8 cellular contexts compared by ENCODE assay signal in genomic region chr3:149512073-149512782, GRCh38. TPM values are rescaled to one million over a fixed set of nuclear protein-coding genes. Genes with fewer than 3 reads are reported as not detected.
DNase-seq lines count a peak whose midpoint lies in the region; ATAC-seq, FAIRE-seq and TF ChIP-seq lines count a peak whose summit lies in the region.

No MANE protein-coding gene starts in this region.

- H3F3A ChIP-seq in PC-9 (ENCODE audit: insufficient read depth, low read depth), result peaks cover 30% of the 10 kb centered on the region; the same call in 1 of the 2 replicates

- no peak overlapping the region for H3K4me3 ChIP-seq in PC-9
- H3K4me3 ChIP-seq in bronchial epithelial cell (ENCODE audit: low read depth, low read length), result no peak overlapping the region
- H3K4me3 ChIP-seq in kidney epithelial cell (ENCODE audit: low read depth, low read length), result no peak overlapping the region

- intact Hi-C loops in PC-9 (cut with micrococcal nuclease; ENCODE audit: unreplicated experiment), result loop anchor here (1.0 to 10.0 kb wide), 9 partner anchors 119 to 705 kb away; partner anchors contain the start of gene COMMD2

- H3K4me1 ChIP-seq in PC-9 (replicated peaks; ENCODE audit: insufficient read depth), result peaks cover 12% of the 10 kb centered on the region; the same call in 1 of the 2 replicates

- H3K9me3 Mint-ChIP-seq in stimulated activated naive B cell treated with anti-CD40 and anti-IgM and Interleukin-4, amounts not matched to agents 10 μg/mL and 1 μg/mL and 100 μg/mL, for 72 hours, result no peaks in the 10 kb centered on the region

- FAIRE-seq in bronchial epithelial cell (lab: Jason Lieb, UNC), result no peak

- no peak overlapping the region for H3K4me3 Mint-ChIP-seq in stimulated activated naive B cell treated with anti-CD40 and anti-IgM and Interleukin-4, amounts not matched to agents 10 μg/mL and 1 μg/mL and 100 μg/mL, for 72 hours

- H3K4me1 Mint-ChIP-seq in stimulated activated naive B cell treated with anti-CD40 and anti-IgM and Interleukin-4, amounts not matched to agents 10 μg/mL and 1 μg/mL and 100 μg/mL, for 72 hours, result peaks cover 16 to 19% of the 10 kb centered on the region in 2 donors

- ATAC-seq in GM21619 (IDR thresholded peaks at IDR 0.05; ENCODE audit: unreplicated experiment), result peak; percentile 66
- peak; percentile 72 to 76 for ATAC-seq in stimulated activated naive B cell treated with anti-CD40 and anti-IgM and Interleukin-4, amounts not matched to agents 10 μg/mL and 1 μg/mL and 100 μg/mL, for 72 hours (replicated peaks)

- H3K4me2 ChIP-seq in PC-9, result peak overlapping the region; percentile 2

- no peaks in the 10 kb centered on the region for H3K27me3 ChIP-seq in PC-9 (ENCODE audit: insufficient read depth, low read depth)
- H3K27me3 ChIP-seq in bronchial epithelial cell (ENCODE audit: control insufficient read depth, insufficient read depth, low read length), result no peaks in the 10 kb centered on the region
- no peaks in the 10 kb centered on the region for H3K27me3 ChIP-seq in kidney epithelial cell (ENCODE audit: control insufficient read depth, insufficient read depth, low read length)

- no TSS peak for BruUV-seq in PC-9 (replicated peaks; lab: Mats Ljungman, UMichigan)

- POLR2A ChIA-PET in PC-9 (lab: Charles Lee; ENCODE audit: unreplicated experiment), result no interaction called here

- TF ChIP-seq CTCF in PC-9 (conservative IDR thresholded peaks at IDR 0.05) (peak; percentile 86), bronchial epithelial cell (IDR thresholded peaks at IDR 0.05; ENCODE audit: insufficient read depth, low read length, severe bottlenecking) (peak; percentile 80), kidney epithelial cell (IDR thresholded peaks at IDR 0.05; ENCODE audit: insufficient read depth, low read length, poor library complexity, severe bottlenecking) (peak; percentile 81)

- H3K27ac Mint-ChIP-seq in stimulated activated naive B cell treated with anti-CD40 and anti-IgM and Interleukin-4, amounts not matched to agents 10 μg/mL and 1 μg/mL and 100 μg/mL, for 72 hours, result no peak overlapping the region

- H3K27ac ChIP-seq in PC-9, result no peak overlapping the region

- H3K9me3 ChIP-seq in PC-9 (ENCODE audit: insufficient read depth, low read depth), result no peaks in the 10 kb centered on the region

- H3K9me2 ChIP-seq in PC-9 (ENCODE audit: insufficient read depth), result no peaks in the 10 kb centered on the region

- no peak overlapping the region for H2AFZ ChIP-seq in PC-9

- DNase-seq in activated T-cell treated with anti-CD3 and anti-CD28 coated beads for 24 hours (ENCODE audit: low read depth), result peak; percentile 15
- DNase-seq in activated T-cell treated with anti-CD3 and anti-CD28 coated beads, Interleukin-2, amount 50 U/mL, for 1 hour, result no peak
- DNase-seq in HuH-7 (ENCODE audit: low spot score), result peak; percentile 51
- peak; percentile 53 to 73 for DNase-seq in PC-9
- DNase-seq in bronchial epithelial cell (ENCODE audit: low read depth), result peak; percentile 60
- DNase-seq in kidney epithelial cell (ENCODE audit: low read depth), result no peak
- DNase-seq in stimulated activated naive B cell treated with anti-CD40 and anti-IgM and Interleukin-4, amounts not matched to agents 10 μg/mL and 1 μg/mL and 100 μg/mL, for 72 hours, result no peak

- H4K20me1 ChIP-seq in PC-9 (ENCODE audit: insufficient read depth), result no peaks in the 10 kb centered on the region

- no peaks in the 10 kb centered on the region for H3K79me2 ChIP-seq in PC-9 (ENCODE audit: low read depth)

- H3K27me3 Mint-ChIP-seq in stimulated activated naive B cell treated with anti-CD40 and anti-IgM and Interleukin-4, amounts not matched to agents 10 μg/mL and 1 μg/mL and 100 μg/mL, for 72 hours, result peaks cover 20 to 32% of the 10 kb centered on the region in 2 donors

- CTCF ChIA-PET in PC-9 (lab: Charles Lee), result interaction anchor here (0.5 to 1.3 kb wide), 5 partner anchors 89 to 339 kb away, joined by 3 to 11 read pairs (median 4); no protein-coding TSS in a partner anchor

- no peaks in the 10 kb centered on the region for H3K36me3 ChIP-seq in PC-9 (ENCODE audit: low read depth)
- H3K36me3 ChIP-seq in bronchial epithelial cell (ENCODE audit: control insufficient read depth, insufficient read depth, low read length), result no peaks in the 10 kb centered on the region
- H3K36me3 ChIP-seq in kidney epithelial cell (ENCODE audit: control insufficient read depth, insufficient read depth, low read length), result no peaks in the 10 kb centered on the region

- H3K36me3 Mint-ChIP-seq in stimulated activated naive B cell treated with anti-CD40 and anti-IgM and Interleukin-4, amounts not matched to agents 10 μg/mL and 1 μg/mL and 100 μg/mL, for 72 hours, result no peaks in the 10 kb centered on the region

RNA-seq across cellular contexts. Expression of gene TM4SF4, which starts 37.7 kb away (rescaled TPM):
- total RNA-seq in PC-9 (2021), result not detected in 2 replicates
- not detected in 2 replicates for total RNA-seq in bronchial epithelial cell
- not detected in 2 replicates for total RNA-seq in kidney epithelial cell

Comparison
In these comparisons a context has a peak if more than half of its experiments do, and no peak if none do; other contexts are left out.
1. DNase-seq: peak in activated T-cell treated with anti-CD3 and anti-CD28 coated beads for 24 hours (single experiment), HuH-7 (single experiment), PC-9 (2 of 2) and bronchial epithelial cell (single experiment); none in activated T-cell treated with anti-CD3 and anti-CD28 coated beads, Interleukin-2, amount 50 U/mL, for 1 hour (single experiment), kidney epithelial cell (single experiment) and stimulated activated naive B cell treated with anti-CD40 and anti-IgM and Interleukin-4, amounts not matched to agents 10 μg/mL and 1 μg/mL and 100 μg/mL, for 72 hours (single experiment).
2. Peak in every context shown above with its lines, with median percentiles within 50 percentile points of each other: CTCF ChIP-seq.